Comparison of ENCODE assay signal across 15 cellular contexts in the genomic region with DNA sequence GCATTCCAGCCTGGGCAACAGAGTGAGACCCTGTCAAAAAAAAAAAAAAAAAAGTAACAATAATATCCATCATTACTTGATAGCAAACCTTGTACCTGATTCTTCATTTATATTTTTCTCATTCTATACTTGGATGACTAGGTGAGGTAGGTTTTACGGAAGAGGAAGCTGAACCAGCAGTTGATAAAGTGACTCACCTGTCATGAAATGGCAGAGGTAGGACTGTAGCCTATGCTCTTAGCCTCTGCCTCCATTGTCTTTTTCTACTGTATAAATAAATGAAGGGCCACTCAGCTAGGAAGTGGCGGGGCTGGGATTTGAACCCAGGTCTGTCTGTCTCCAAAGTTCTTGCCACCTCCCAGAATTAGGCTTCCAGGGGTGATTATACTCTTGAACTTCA.
"Had no signal": no experiment of that assay in that cellular context is flagged by ENCODE, and none has a peak within 500 bp of the region (broad histone marks: within the 10 kb centered on the region; RNA-seq: fewer than 3 reads in every experiment).

No MANE protein-coding gene starts in this region.

- H3K4me2 ChIP-seq: SK-N-SH had no signal

- H3K9me3 ChIP-seq: SK-N-SH had no signal

- H3K9ac ChIP-seq: SK-N-SH had no signal

- DNase-seq: KBM-7, MV-4-11, NCI-H1048, NCI-H1105, NCI-H1417, NCI-H1436 treated with DMSO at 0.1 percent for 48 hours, NCI-H1694, NCI-H187 treated with DMSO at 0.1 percent for 48 hours, NCI-H2029 treated with DMSO at 0.1 percent for 48 hours, NCI-H2227 treated with DMSO at 0.1 percent for 48 hours, NCI-H524 treated with DMSO at 0.1 percent for 48 hours, NCI-H69, NCI-H774, SHP77, SK-N-SH had no signal
